Comparison of ENCODE assay signal across 8 cellular contexts in the genomic region with DNA sequence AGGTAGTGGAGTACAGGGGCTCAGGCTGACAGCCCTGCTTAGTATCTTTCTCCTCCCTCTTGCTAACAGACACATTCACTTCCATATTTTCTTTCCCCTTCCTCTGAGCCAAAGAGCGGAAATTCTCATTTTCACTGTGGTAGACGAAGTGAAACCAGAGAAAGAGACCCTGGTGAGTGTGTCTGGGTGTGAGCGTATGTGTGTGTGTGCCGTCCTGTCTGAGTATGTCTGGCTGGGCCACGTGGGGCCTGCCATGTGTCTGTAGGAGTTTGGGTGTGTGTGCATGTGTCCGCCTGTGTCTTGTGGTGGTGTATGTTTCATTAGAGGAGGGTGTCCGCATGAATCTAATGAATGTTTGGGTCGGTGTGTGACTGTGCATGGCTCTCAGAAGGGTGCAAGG. TPM values are rescaled to one million over a fixed set of nuclear protein-coding genes. Genes with fewer than 3 reads are reported as not detected.
DNase-seq lines count a peak whose midpoint lies in the region; ATAC-seq, FAIRE-seq and TF ChIP-seq lines count a peak whose summit lies in the region.
"Had no signal": no experiment of that assay in that cellular context is flagged by ENCODE, and none has a peak within 500 bp of the region (broad histone marks: within the 10 kb centered on the region; RNA-seq: fewer than 3 reads in every experiment).

No MANE protein-coding gene starts in this region.

- intact Hi-C loops in left cardiac atrium (cut with DNase I) = no loop called here

- no peak overlapping the region for H3K14ac ChIP-seq in mesenchymal stem cell (ENCODE audit: low read length in 2 of 2)

- peaks cover 2% of the 10 kb centered on the region for H3K79me1 ChIP-seq in mesenchymal stem cell (replicated peaks; ENCODE audit: low read length, poor library complexity, severe bottlenecking)

- peaks cover 39% of the 10 kb centered on the region for H3K4me1 Mint-ChIP-seq in stimulated activated effector memory CD8-positive, alpha-beta T cell treated with anti-CD3 and anti-CD28 coated beads, Interleukin-12 subunit alpha, Interleukin-12 subunit beta, amount 100 ng/mL, for 72 hours

- no peak overlapping the region for H3K18ac ChIP-seq in mesenchymal stem cell (ENCODE audit: low read depth in 1 of 2, low read length in 2 of 2)

- no peak overlapping the region for H2BK12ac ChIP-seq in mesenchymal stem cell (ENCODE audit: low read length in 2 of 2)

- H3K4me2 ChIP-seq in mesenchymal stem cell (ENCODE audit: low read length, poor library complexity, severe bottlenecking) = no peak overlapping the region

- no peak overlapping the region for H2AK5ac ChIP-seq in mesenchymal stem cell (ENCODE audit: low read length, severe bottlenecking)

- H4K91ac ChIP-seq in mesenchymal stem cell (ENCODE audit: low read length) = no peak overlapping the region

- H3K36me3 ChIP-seq in Peyer's patch (no peaks in the 10 kb centered on the region), mesenchymal stem cell (ENCODE audit: control insufficient read depth in 1 of 2, insufficient read depth in 2 of 2, low read depth in 1 of 2, low read length in 2 of 2) (no peaks in the 10 kb centered on the region)

- no peak overlapping the region for H3K4me3 Mint-ChIP-seq in stimulated activated effector memory CD8-positive, alpha-beta T cell treated with anti-CD3 and anti-CD28 coated beads, Interleukin-12 subunit alpha, Interleukin-12 subunit beta, amount 100 ng/mL, for 72 hours

- peak; percentile 4 to 22 for ATAC-seq in left cardiac atrium
- peak; percentile 55 for ATAC-seq in stimulated activated effector memory CD8-positive, alpha-beta T cell treated with anti-CD3 and anti-CD28 coated beads, Interleukin-12 subunit alpha, Interleukin-12 subunit beta, amount 100 ng/mL, for 72 hours
- ATAC-seq: HCT116 had no signal

- H3K4me3 ChIP-seq in Peyer's patch = no peak overlapping the region
- H3K4me3 ChIP-seq in mesenchymal stem cell (ENCODE audit: insufficient read depth in 1 of 2, low read depth in 1 of 2, low read length in 2 of 2) = peak overlapping the region in 1 of 2 experiments; percentile 7

- H2AFZ ChIP-seq in mesenchymal stem cell (ENCODE audit: low read depth, low read length) = no peak overlapping the region

- no peak overlapping the region for H3K27ac Mint-ChIP-seq in stimulated activated effector memory CD8-positive, alpha-beta T cell treated with anti-CD3 and anti-CD28 coated beads, Interleukin-12 subunit alpha, Interleukin-12 subunit beta, amount 100 ng/mL, for 72 hours

- no peak for TF ChIP-seq CTCF in Peyer's patch (IDR thresholded peaks at IDR 0.05)

- no peak for FAIRE-seq in H54 (lab: Jason Lieb, UNC)

- H3K9me3 Mint-ChIP-seq in stimulated activated effector memory CD8-positive, alpha-beta T cell treated with anti-CD3 and anti-CD28 coated beads, Interleukin-12 subunit alpha, Interleukin-12 subunit beta, amount 100 ng/mL, for 72 hours = no peaks in the 10 kb centered on the region

- H2BK15ac ChIP-seq in mesenchymal stem cell (ENCODE audit: low read depth, poor library complexity, severe bottlenecking) = no peak overlapping the region

- H3K27ac ChIP-seq in Peyer's patch (peak overlapping the region in 1 of 4 donors; percentile 52), mesenchymal stem cell (ENCODE audit: low read length, poor library complexity, severe bottlenecking) (no peak overlapping the region)

- H3K4me1 ChIP-seq in Peyer's patch = peaks cover 0 to 5% (median 0%) of the 10 kb centered on the region in 4 donors
- H3K4me1 ChIP-seq in mesenchymal stem cell (ENCODE audit: control insufficient read depth, insufficient read depth, low read depth, low read length) = peaks cover 59% of the 10 kb centered on the region

- H3K27me3 ChIP-seq in Peyer's patch (peaks cover 0 to 7% of the 10 kb centered on the region in 2 donors), mesenchymal stem cell (ENCODE audit: control insufficient read depth in 1 of 2, insufficient read depth in 1 of 2, low read length in 2 of 2) (peaks cover 0 to 9% of the 10 kb centered on the region in 2 experiments)

- no peak for TF ChIP-seq POLR2A in Peyer's patch (IDR thresholded peaks at IDR 0.05)
- TF ChIP-seq POLR2A in H54 (IDR thresholded peaks at IDR 0.05; ENCODE audit: low read depth, low read length) = no peak

- H2BK120ac ChIP-seq in mesenchymal stem cell (ENCODE audit: low read depth, low read length) = no peak overlapping the region

- H3K9ac ChIP-seq in mesenchymal stem cell (ENCODE audit: low read length) = no peak overlapping the region

- H4K8ac ChIP-seq in mesenchymal stem cell (ENCODE audit: low read length) = no peak overlapping the region

- H3K23ac ChIP-seq in mesenchymal stem cell (ENCODE audit: low read length in 2 of 2) = no peak overlapping the region

- no peak overlapping the region for H3K4ac ChIP-seq in mesenchymal stem cell (ENCODE audit: low read depth in 1 of 2, low read length in 2 of 2)

- no peaks in the 10 kb centered on the region for H3K36me3 Mint-ChIP-seq in stimulated activated effector memory CD8-positive, alpha-beta T cell treated with anti-CD3 and anti-CD28 coated beads, Interleukin-12 subunit alpha, Interleukin-12 subunit beta, amount 100 ng/mL, for 72 hours

- DNase-seq in GM19240 (ENCODE audit: insufficient read length, low spot score) = peak; percentile 59
- peak in 2 of 3 donors; percentile 60 to 61 for DNase-seq in Peyer's patch
- DNase-seq in left cardiac atrium = no peak
- no peak for DNase-seq in stimulated activated effector memory CD8-positive, alpha-beta T cell treated with anti-CD3 and anti-CD28 coated beads, Interleukin-12 subunit alpha, Interleukin-12 subunit beta, amount 100 ng/mL, for 72 hours (ENCODE audit: low spot score in 2 of 2)
- no peak for DNase-seq in H54 (ENCODE audit: insufficient read length, low spot score)
- no peak for DNase-seq in 8988T
- DNase-seq in mesenchymal stem cell = no peak

- no peak overlapping the region for H2BK5ac ChIP-seq in mesenchymal stem cell (ENCODE audit: low read depth, low read length, poor library complexity, severe bottlenecking)

- H3K9me3 ChIP-seq in Peyer's patch = no peaks in the 10 kb centered on the region
- no peaks in the 10 kb centered on the region for H3K9me3 ChIP-seq in mesenchymal stem cell (ENCODE audit: control insufficient read depth, low read length)

- WGBS in mesenchymal stem cell = 77% methylated on average over 8 of the region's 8 CpGs

RNA-seq across cellular contexts. Expression of a gene that starts 1.7 kb away (rescaled TPM):
- total RNA-seq in Peyer's patch = 1 to 10 TPM in 3 of 4 donors, under 1 TPM in 1; 0.83 to 1.3 (median 1.1) TPM
- 1 to 10 TPM; 3.8 to 4.2 TPM for total RNA-seq in left cardiac atrium
- polyA plus RNA-seq in mesenchymal stem cell (2013, experiment 1 of 2) = 0.25 TPM
- 0.22 TPM for polyA plus RNA-seq in mesenchymal stem cell (2013, experiment 2 of 2)

RNA-seq across cellular contexts. Expression of a gene that starts 25.9 kb away (rescaled TPM):
- total RNA-seq in Peyer's patch (100 to 1,000 TPM in 1 of 4 donors, 10 to 100 TPM in 3; 56.2 to 113 (median 73.7) TPM), left cardiac atrium (10 to 100 TPM; 53.3 to 64.2 TPM)
- polyA plus RNA-seq in mesenchymal stem cell (2013, experiment 1 of 2) = 78.6 TPM
- 81.9 TPM for polyA plus RNA-seq in mesenchymal stem cell (2013, experiment 2 of 2)

RNA-seq across cellular contexts. Expression of a gene that starts 32.6 kb away (rescaled TPM):
- total RNA-seq in Peyer's patch (10 to 100 TPM; 38.2 to 62.7 (median 46.4) TPM), left cardiac atrium (100 to 1,000 TPM; 251 to 270 TPM)
- 97.8 TPM for polyA plus RNA-seq in mesenchymal stem cell (2013, experiment 1 of 2)
- polyA plus RNA-seq in mesenchymal stem cell (2013, experiment 2 of 2) = 97.8 TPM

RNA-seq across cellular contexts. Expression of a gene that starts 34.7 kb away (rescaled TPM):
- total RNA-seq in Peyer's patch = 10 to 100 TPM; 16.5 to 50.0 (median 30.8) TPM
- 10 to 100 TPM; 15.4 to 17.6 TPM for total RNA-seq in left cardiac atrium
- polyA plus RNA-seq in mesenchymal stem cell (2013, experiment 1 of 2) = 15.5 TPM
- polyA plus RNA-seq in mesenchymal stem cell (2013, experiment 2 of 2) = 16.6 TPM

RNA-seq across cellular contexts. Expression of a gene that starts 39.5 kb away (rescaled TPM):
- total RNA-seq in Peyer's patch (not detected), left cardiac atrium (under 1 TPM in 1 of 2 donors, not detected in 1; 0.27 TPM)
- polyA plus RNA-seq in mesenchymal stem cell (2013, experiment 1 of 2) = 0.23 TPM
- 0.29 TPM for polyA plus RNA-seq in mesenchymal stem cell (2013, experiment 2 of 2)

Comparison
In these comparisons a context has a peak if more than half of its experiments do, and no peak if none do; other contexts are left out.
1. DNase-seq: peak in GM19240 (single experiment) and Peyer's patch (2 of 3); none in left cardiac atrium (single experiment), stimulated activated effector memory CD8-positive, alpha-beta T cell treated with anti-CD3 and anti-CD28 coated beads, Interleukin-12 subunit alpha, Interleukin-12 subunit beta, amount 100 ng/mL, for 72 hours (0 of 2), H54 (single experiment), 8988T (single experiment) and mesenchymal stem cell (single experiment).